Comparison of ENCODE assay signal across 1 cellular context in genomic region chr17:44347206-44348045, GRCh38.
TF ChIP-seq lines count a peak whose summit lies in the region.

No MANE protein-coding gene starts in this region.

TF ChIP-seq in K562, 482 proteins besides CTCF, POLR2A, EP300 and RAD21:
- 0 out of 2 replicates have a peak, but pooled peaks have one; percentile 14 for TF ChIP-seq EGR1 (conservative IDR thresholded peaks at IDR 0.05)
